1 cellular context compared by ENCODE assay signal in the genomic region with DNA sequence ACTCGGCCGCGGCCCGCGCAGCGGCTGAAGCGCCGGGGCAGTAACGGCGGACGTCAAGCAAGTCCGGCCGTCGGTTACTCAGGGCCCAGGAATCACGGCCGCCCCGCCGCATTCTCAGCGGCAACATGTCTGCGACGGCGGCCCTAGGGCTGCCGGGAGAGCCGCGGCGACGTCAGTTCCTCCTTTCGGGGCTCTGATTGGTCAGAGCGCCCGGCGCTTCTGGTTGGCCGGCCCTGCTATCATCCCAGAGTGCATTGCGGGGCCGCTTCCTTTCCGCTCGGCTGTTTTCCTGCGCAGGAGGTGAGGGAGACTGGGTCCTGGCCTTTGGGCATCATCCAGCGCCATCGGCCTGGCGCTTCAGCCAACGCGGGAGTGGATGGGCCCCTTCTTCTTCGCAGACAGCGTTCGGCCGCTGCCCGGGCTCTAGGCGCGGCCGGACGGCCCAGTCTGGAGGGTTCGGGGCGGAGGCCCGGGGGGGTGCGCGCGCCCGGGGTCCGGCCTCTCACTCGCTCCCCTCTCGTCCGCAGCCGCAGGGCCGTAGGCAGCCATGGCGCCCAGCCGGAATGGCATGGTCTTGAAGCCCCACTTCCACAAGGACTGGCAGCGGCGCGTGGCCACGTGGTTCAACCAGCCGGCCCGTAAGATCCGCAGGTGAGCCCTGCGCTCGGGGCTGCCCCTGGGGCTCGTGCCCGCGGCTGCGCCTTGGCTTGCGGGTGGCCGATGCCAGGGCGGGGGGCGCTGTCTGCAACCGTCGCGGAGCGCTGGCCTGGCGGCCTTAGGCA.
A peak's percentile ranks its signal among the peaks of the same experiment; 100 is the strongest.
TF ChIP-seq lines count a peak whose summit lies in the region.

Gene RPL13 (plus strand): TSS at position 270 of the 782 bp plus-strand sequence. CDS start 278 bp downstream, at position 548.

TF ChIP-seq in K562, 482 proteins besides CTCF, POLR2A, EP300 and RAD21 (continued from another document and continues in another):
- TF ChIP-seq HOMEZ (CRISPR knock-in tag; IDR thresholded peaks at IDR 0.05) (no peak), MEF2D (tag; conservative IDR thresholded peaks at IDR 0.05; ENCODE audit: low read depth) (no peak), ZFX (CRISPR knock-in tag; IDR thresholded peaks at IDR 0.05) (peak; percentile 99), RREB1 (CRISPR knock-in tag; IDR thresholded peaks at IDR 0.05) (no peak), WHSC1 (IDR thresholded peaks at IDR 0.05; ENCODE audit: low read length) (no peak), TCF7L2 (IDR thresholded peaks at IDR 0.05; ENCODE audit: low read depth, low read length) (no peak), RUNX1 (IDR thresholded peaks at IDR 0.05; ENCODE audit: low read depth) (no peak), NR0B1 (IDR thresholded peaks at IDR 0.05; ENCODE audit: partially characterized antibody) (no peak), ESRRA (IDR thresholded peaks at IDR 0.05; ENCODE audit: borderline replicate concordance, low read depth) (peak; percentile 36; the same call in 1 of the 2 replicates), FOXM1 (IDR thresholded peaks at IDR 0.05; ENCODE audit: low read depth) (no peak), FOXM1 (CRISPR knock-in tag; IDR thresholded peaks at IDR 0.05; ENCODE audit: low read depth) (no peak; the same call in 1 of the 2 replicates), HNRNPUL1 (IDR thresholded peaks at IDR 0.05; ENCODE audit: low read length) (no peak), XRCC4 (IDR thresholded peaks at IDR 0.05; ENCODE audit: extremely low read depth, insufficient read depth, insufficient read length) (no peak), HDAC3 (IDR thresholded peaks at IDR 0.05; ENCODE audit: borderline replicate concordance, partially characterized antibody) (no peak), ZNF785 (CRISPR knock-in tag; IDR thresholded peaks at IDR 0.05) (no peak), COPS2 (conservative IDR thresholded peaks at IDR 0.05) (no peak), ZBED1 (IDR thresholded peaks at IDR 0.05) (no peak), HMG20B (CRISPR knock-in tag; IDR thresholded peaks at IDR 0.05) (no peak), ARNT (IDR thresholded peaks at IDR 0.05) (no peak), ZNF165 (CRISPR knock-in tag; IDR thresholded peaks at IDR 0.05; ENCODE audit: borderline replicate concordance) (no peak), HMBOX1 (IDR thresholded peaks at IDR 0.05) (no peak), BRF1 (IDR thresholded peaks at IDR 0.05; ENCODE audit: borderline replicate concordance, extremely low read depth, insufficient read length) (no peak), FOXK1 (CRISPR knock-in tag; IDR thresholded peaks at IDR 0.05; ENCODE audit: borderline replicate concordance) (peak; percentile 83; the same call in 1 of the 2 replicates), PYGO2 (tag; IDR thresholded peaks at IDR 0.05) (no peak), ZNF583 (CRISPR knock-in tag; IDR thresholded peaks at IDR 0.05) (no peak), ZNF280B (CRISPR knock-in tag; IDR thresholded peaks at IDR 0.05) (no peak), TRIM24 (IDR thresholded peaks at IDR 0.05) (peak in 1 of 2 experiments; percentile 46; a peak in 1 of 4 replicates), TFAP4 (CRISPR knock-in tag; IDR thresholded peaks at IDR 0.05; ENCODE audit: borderline replicate concordance) (peak; percentile 61), TCF3 (CRISPR knock-in tag; IDR thresholded peaks at IDR 0.05) (no peak; the same call in 1 of the 2 replicates), POLR2AphosphoS2 (IDR thresholded peaks at IDR 0.05; ENCODE audit: low read length) (peak; percentile 91; the same call in 1 of the 2 replicates), SOX6 (IDR thresholded peaks at IDR 0.05) (peak; percentile 55; the same call in 1 of the 2 replicates), ZHX1 (conservative IDR thresholded peaks at IDR 0.05; ENCODE audit: low read length) (peak; percentile 70; the same call in 1 of the 2 replicates)
- TF ChIP-seq, protein P1, sequence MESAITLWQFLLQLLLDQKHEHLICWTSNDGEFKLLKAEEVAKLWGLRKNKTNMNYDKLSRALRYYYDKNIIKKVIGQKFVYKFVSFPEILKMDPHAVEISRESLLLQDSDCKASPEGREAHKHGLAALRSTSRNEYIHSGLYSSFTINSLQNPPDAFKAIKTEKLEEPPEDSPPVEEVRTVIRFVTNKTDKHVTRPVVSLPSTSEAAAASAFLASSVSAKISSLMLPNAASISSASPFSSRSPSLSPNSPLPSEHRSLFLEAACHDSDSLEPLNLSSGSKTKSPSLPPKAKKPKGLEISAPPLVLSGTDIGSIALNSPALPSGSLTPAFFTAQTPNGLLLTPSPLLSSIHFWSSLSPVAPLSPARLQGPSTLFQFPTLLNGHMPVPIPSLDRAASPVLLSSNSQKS (CRISPR knock-in tag; IDR thresholded peaks at IDR 0.05) = no peak
- TF ChIP-seq, protein P2, sequence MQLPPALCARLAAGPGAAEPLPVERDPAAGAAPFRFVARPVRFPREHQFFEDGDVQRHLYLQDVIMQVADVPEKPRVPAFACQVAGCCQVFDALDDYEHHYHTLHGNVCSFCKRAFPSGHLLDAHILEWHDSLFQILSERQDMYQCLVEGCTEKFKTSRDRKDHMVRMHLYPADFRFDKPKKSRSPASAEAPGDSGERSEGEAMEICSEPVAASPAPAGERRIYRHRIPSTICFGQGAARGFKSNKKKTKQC (CRISPR knock-in tag; IDR thresholded peaks at IDR 0.05) = peak; percentile 75
- TF ChIP-seq, protein P3, sequence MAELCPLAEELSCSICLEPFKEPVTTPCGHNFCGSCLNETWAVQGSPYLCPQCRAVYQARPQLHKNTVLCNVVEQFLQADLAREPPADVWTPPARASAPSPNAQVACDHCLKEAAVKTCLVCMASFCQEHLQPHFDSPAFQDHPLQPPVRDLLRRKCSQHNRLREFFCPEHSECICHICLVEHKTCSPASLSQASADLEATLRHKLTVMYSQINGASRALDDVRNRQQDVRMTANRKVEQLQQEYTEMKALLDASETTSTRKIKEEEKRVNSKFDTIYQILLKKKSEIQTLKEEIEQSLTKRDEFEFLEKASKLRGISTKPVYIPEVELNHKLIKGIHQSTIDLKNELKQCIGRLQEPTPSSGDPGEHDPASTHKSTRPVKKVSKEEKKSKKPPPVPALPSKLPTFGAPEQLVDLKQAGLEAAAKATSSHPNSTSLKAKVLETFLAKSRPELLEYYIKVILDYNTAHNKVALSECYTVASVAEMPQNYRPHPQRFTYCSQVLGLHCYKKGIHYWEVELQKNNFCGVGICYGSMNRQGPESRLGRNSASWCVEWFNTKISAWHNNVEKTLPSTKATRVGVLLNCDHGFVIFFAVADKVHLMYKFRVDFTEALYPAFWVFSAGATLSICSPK (IDR thresholded peaks at IDR 0.05; ENCODE audit: borderline replicate concordance) = no peak
